In genomic region chr6:121055572-121056163, GRCh38 we compare ENCODE assay signal across 8 cellular contexts.
A peak's percentile ranks its signal among the peaks of the same experiment; 100 is the strongest.
DNase-seq lines count a peak whose midpoint lies in the region; ATAC-seq and TF ChIP-seq lines count a peak whose summit lies in the region.

No MANE protein-coding gene starts in this region.

- H3K27ac ChIP-seq in right lobe of liver = no peak overlapping the region

- WGBS in right lobe of liver (ENCODE audit: insufficient coverage, low coverage, low lambda C conversion rate, missing lambda C conversion rate) = 29% methylated on average over 4 of the region's 4 CpGs

- intact Hi-C loops in right lobe of liver (cut with DNase I) = no loop called here

- H3K27me3 ChIP-seq in right lobe of liver = no peaks in the 10 kb centered on the region

- H3K36me3 ChIP-seq in right lobe of liver = no peaks in the 10 kb centered on the region

- ATAC-seq in GM19395 (IDR thresholded peaks at IDR 0.05; ENCODE audit: unreplicated experiment) (peak; percentile 93), HG03432 (IDR thresholded peaks at IDR 0.05; ENCODE audit: unreplicated experiment) (peak; percentile 92), right lobe of liver (peak; percentile 88 to 94 (median 93)), HG03469 (IDR thresholded peaks at IDR 0.05; ENCODE audit: unreplicated experiment) (no peak)

- no peak overlapping the region for H3K4me3 ChIP-seq in right lobe of liver

- peaks cover 0 to 5% (median 0%) of the 10 kb centered on the region in 4 donors for H3K4me1 ChIP-seq in right lobe of liver

- peak; percentile 62 for DNase-seq in DMS53 (lab: John Stamatoyannopoulos, UW)
- DNase-seq in NCI-H82 treated with DMSO at 0.1 percent for 48 hours (lab: John Stamatoyannopoulos, UW; ENCODE audit: unreplicated experiment) = peak; percentile 72
- DNase-seq in cerebellum (ENCODE audit: low spot score) = peak; percentile 2
- no peak for DNase-seq in right lobe of liver
- no peak for DNase-seq in activated T-cell treated with anti-CD3 and anti-CD28 coated beads for 4 hours

- TF ChIP-seq CTCF in right lobe of liver (IDR thresholded peaks at IDR 0.05) = peak; percentile 66 to 73 (median 68)

- H3K9me3 ChIP-seq in right lobe of liver = no peaks in the 10 kb centered on the region

- TF ChIP-seq POLR2A in right lobe of liver (IDR thresholded peaks at IDR 0.05) = no peak

Comparison
In these comparisons a context has a peak if more than half of its experiments do, and no peak if none do; other contexts are left out.
1. DNase-seq: peak in DMS53 (single experiment), NCI-H82 treated with DMSO at 0.1 percent for 48 hours (single experiment) and cerebellum (single experiment); none in right lobe of liver (0 of 3) and activated T-cell treated with anti-CD3 and anti-CD28 coated beads for 4 hours (single experiment).